Comparison of ENCODE assay signal across 10 cellular contexts in the genomic region with DNA sequence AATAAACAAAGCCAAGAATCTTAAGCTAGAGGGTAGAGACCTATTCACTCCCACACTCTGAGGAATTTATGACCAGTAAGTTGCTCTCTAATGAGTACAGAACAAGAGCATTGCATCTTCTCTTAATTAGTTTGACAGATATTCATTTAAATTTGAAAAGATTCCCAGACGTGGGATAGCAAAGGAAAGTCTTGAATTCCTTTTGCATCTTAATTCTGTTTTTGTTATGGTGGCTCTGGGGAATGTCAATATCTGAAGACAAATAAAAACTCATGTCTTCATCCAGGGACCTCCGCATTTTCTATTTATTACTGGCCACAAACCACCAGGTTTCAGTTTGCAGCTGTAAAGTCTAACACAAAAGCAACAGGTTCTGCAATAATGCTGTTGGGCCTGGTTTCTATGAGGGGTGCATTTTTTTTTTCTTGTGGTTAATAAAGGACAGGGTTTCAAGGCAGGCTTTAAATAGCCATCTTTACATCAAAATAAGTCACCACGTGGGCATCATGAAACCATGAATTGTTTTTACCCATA.
DNase-seq lines count a peak whose midpoint lies in the region; ATAC-seq and TF ChIP-seq lines count a peak whose summit lies in the region.
"Had no signal": no experiment of that assay in that cellular context is flagged by ENCODE, and none has a peak within 500 bp of the region (broad histone marks: within the 10 kb centered on the region; RNA-seq: fewer than 3 reads in every experiment).

No MANE protein-coding gene starts in this region.

- no peaks in the 10 kb centered on the region for H3K36me3 Mint-ChIP-seq in MCF 10A (ENCODE audit: insufficient read depth, unreplicated experiment)
- H3K36me3 Mint-ChIP-seq in activated CD8-positive, alpha-beta memory T cell treated with anti-CD3 and anti-CD28 coated beads, Interleukin-2, amount 10 ng/mL, durations not matched to agents 7 days and 5 days = no peaks in the 10 kb centered on the region

- POLR2A ChIA-PET in MCF 10A (lab: Yijun Ruan, JAX) = no interaction called here

- no peaks in the 10 kb centered on the region for H3K9me3 ChIP-seq in breast epithelium
- H3K9me3 ChIP-seq in adipocyte (ENCODE audit: control insufficient read depth, low read length) = no peaks in the 10 kb centered on the region
- H3K9me3 ChIP-seq in BE2C = no peaks in the 10 kb centered on the region
- H3K9me3 ChIP-seq: psoas muscle had no signal

- TF ChIP-seq CTCF in breast epithelium (IDR thresholded peaks at IDR 0.05) (no peak), MCF 10A (IDR thresholded peaks at IDR 0.05; ENCODE audit: unreplicated experiment) (no peak), BE2C (IDR thresholded peaks at IDR 0.05; ENCODE audit: low read depth, low read length) (no peak)

- peak overlapping the region; percentile 6 for H3K9ac ChIP-seq in adipocyte (ENCODE audit: low read length)

- intact Hi-C loops in breast epithelium (cut with DNase I; ENCODE audit: low total_unique reads) (no loop called here), MCF 10A (cut with micrococcal nuclease) (no loop called here)

- H3K27me3 Mint-ChIP-seq in MCF 10A (ENCODE audit: insufficient read depth, unreplicated experiment) = no peaks in the 10 kb centered on the region
- H3K27me3 Mint-ChIP-seq in activated CD8-positive, alpha-beta memory T cell treated with anti-CD3 and anti-CD28 coated beads, Interleukin-2, amount 10 ng/mL, durations not matched to agents 7 days and 5 days = peaks cover 21% of the 10 kb centered on the region

- peaks cover 12% of the 10 kb centered on the region for H3K4me1 Mint-ChIP-seq in MCF 10A (ENCODE audit: insufficient read depth, unreplicated experiment)
- peaks cover 6% of the 10 kb centered on the region for H3K4me1 Mint-ChIP-seq in activated CD8-positive, alpha-beta memory T cell treated with anti-CD3 and anti-CD28 coated beads, Interleukin-2, amount 10 ng/mL, durations not matched to agents 7 days and 5 days

- DNase-seq in breast epithelium (ENCODE audit: low spot score in 2 of 2) = no peak
- DNase-seq in MCF 10A (ENCODE audit: unreplicated experiment) = no peak
- peak; percentile 78 for DNase-seq in adipocyte (ENCODE audit: low read depth)
- no peak for DNase-seq in GOT3 (lab: John Stamatoyannopoulos, UW)
- DNase-seq in activated CD8-positive, alpha-beta memory T cell treated with anti-CD3 and anti-CD28 coated beads, Interleukin-2, amount 10 ng/mL, durations not matched to agents 7 days and 5 days = no peak
- DNase-seq in BE2C = no peak
- DNase-seq: psoas muscle had no signal

- CTCF ChIA-PET in MCF 10A (lab: Yijun Ruan, JAX) = no interaction called here
- CTCF ChIA-PET in activated CD8-positive, alpha-beta memory T cell treated with anti-CD3 and anti-CD28 coated beads, Interleukin-2, amount 10 ng/mL, durations not matched to agents 7 days and 5 days (lab: Charles Lee) = no interaction called here

- peak overlapping the region; percentile 65 to 73 for H3K27ac ChIP-seq in breast epithelium
- H3K27ac ChIP-seq: psoas muscle had no signal

- BruUV-seq in MCF 10A (replicated peaks; lab: Mats Ljungman, UMichigan) = no TSS peak

- ATAC-seq in HG03025 (IDR thresholded peaks at IDR 0.05; ENCODE audit: low FRiP score, unreplicated experiment) = peak; percentile 97
- ATAC-seq in activated CD8-positive, alpha-beta memory T cell treated with anti-CD3 and anti-CD28 coated beads, Interleukin-2, amount 10 ng/mL, durations not matched to agents 7 days and 5 days = no peak
- ATAC-seq in activated CD4-positive, CD25-positive, alpha-beta regulatory T cell treated with anti-CD3 and anti-CD28 coated beads, Interleukin-2, amount 50 U/mL, for 24 hours = no peak
- ATAC-seq: K562, psoas muscle had no signal

- H3K9me3 Mint-ChIP-seq in MCF 10A (ENCODE audit: unreplicated experiment) = no peaks in the 10 kb centered on the region
- H3K9me3 Mint-ChIP-seq in activated CD8-positive, alpha-beta memory T cell treated with anti-CD3 and anti-CD28 coated beads, Interleukin-2, amount 10 ng/mL, durations not matched to agents 7 days and 5 days (ENCODE audit: low read depth) = no peaks in the 10 kb centered on the region

- no peaks in the 10 kb centered on the region for H3K4me1 ChIP-seq in breast epithelium
- peaks cover 21% of the 10 kb centered on the region for H3K4me1 ChIP-seq in adipocyte (ENCODE audit: control insufficient read depth, insufficient read depth, low read length)
- no peaks in the 10 kb centered on the region for H3K4me1 ChIP-seq in BE2C
- H3K4me1 ChIP-seq: psoas muscle had no signal

- H3K4me3 Mint-ChIP-seq in MCF 10A (ENCODE audit: unreplicated experiment) = no peak overlapping the region
- H3K4me3 Mint-ChIP-seq in activated CD8-positive, alpha-beta memory T cell treated with anti-CD3 and anti-CD28 coated beads, Interleukin-2, amount 10 ng/mL, durations not matched to agents 7 days and 5 days = no peak overlapping the region

- no peak overlapping the region for H3K4me3 ChIP-seq in breast epithelium
- H3K4me3 ChIP-seq in adipocyte (ENCODE audit: low read length) = no peak overlapping the region
- no peak overlapping the region for H3K4me3 ChIP-seq in BE2C (ENCODE audit: low read depth, low read length)
- H3K4me3 ChIP-seq: K562, psoas muscle had no signal

- TF ChIP-seq POLR2A in breast epithelium (IDR thresholded peaks at IDR 0.05) = no peak

- no peak overlapping the region for H3K27ac Mint-ChIP-seq in MCF 10A (ENCODE audit: low read depth, unreplicated experiment)
- H3K27ac Mint-ChIP-seq in activated CD8-positive, alpha-beta memory T cell treated with anti-CD3 and anti-CD28 coated beads, Interleukin-2, amount 10 ng/mL, durations not matched to agents 7 days and 5 days = no peak overlapping the region

- H3K27me3 ChIP-seq in breast epithelium (no peaks in the 10 kb centered on the region), adipocyte (replicated peaks; ENCODE audit: control insufficient read depth, insufficient read depth, low read length) (no peaks in the 10 kb centered on the region), BE2C (no peaks in the 10 kb centered on the region)

- H3K36me3 ChIP-seq in breast epithelium (no peaks in the 10 kb centered on the region), adipocyte (ENCODE audit: control insufficient read depth, insufficient read depth, low read length, severe bottlenecking) (no peaks in the 10 kb centered on the region), BE2C (no peaks in the 10 kb centered on the region)
